Comparison of ENCODE assay signal across 26 cellular contexts in the genomic region with DNA sequence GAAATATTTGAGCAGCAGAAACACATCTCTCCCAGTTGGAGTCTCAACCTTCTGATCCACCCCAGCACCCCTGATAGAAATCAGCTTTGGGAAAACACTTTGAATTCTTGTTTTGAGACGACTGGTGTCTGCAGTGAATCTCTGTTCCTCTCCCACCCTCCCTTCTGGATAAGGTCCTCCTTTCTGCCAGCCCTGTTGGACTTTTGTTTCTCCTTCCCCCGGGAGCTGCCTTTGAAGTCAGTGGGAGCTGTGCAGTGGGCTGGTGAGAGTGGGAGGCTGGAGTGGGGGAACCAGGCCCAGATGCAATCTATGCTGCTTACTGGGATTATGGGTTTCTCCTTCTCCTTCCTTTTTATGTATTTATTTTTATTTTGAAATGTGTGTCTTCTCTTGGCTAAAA. TPM values are rescaled to one million over a fixed set of nuclear protein-coding genes. Genes with fewer than 3 reads are reported as not detected.
"Had no signal": no experiment of that assay in that cellular context is flagged by ENCODE, and none has a peak within 500 bp of the region (broad histone marks: within the 10 kb centered on the region; RNA-seq: fewer than 3 reads in every experiment).

No MANE protein-coding gene starts in this region.

- H3K4me1 ChIP-seq: Peyer's patch had no signal

- H3K27me3 ChIP-seq: Peyer's patch, SJCRH30 had no signal

- H3K4me2 ChIP-seq: KMS-11 had no signal

- DNase-seq: activated B cell treated with CpG ODN at 0.5 μM for 24 hours; activated CD4-positive, alpha-beta T cell treated with anti-CD3 and anti-CD28 coated beads for 1 hour; activated CD4-positive, alpha-beta T cell treated with anti-CD3 and anti-CD28 coated beads, Interleukin-2, amount 10 ng/mL, durations not matched to agents 24 days and 14 days; activated CD4-positive, alpha-beta T cell treated with anti-CD3 and anti-CD28 coated beads, Interleukin-2, amount 50 U/mL, for 48 hours; activated CD8-positive, alpha-beta memory T cell treated with anti-CD3 and anti-CD28 coated beads for 24 hours; activated effector memory CD4-positive, alpha-beta T cell treated with anti-CD3 and anti-CD28 coated beads, Interleukin-2, amount 50 U/mL, for 16 hours; activated naive CD4-positive, alpha-beta T cell treated with anti-CD3 and anti-CD28 coated beads, Interleukin-2, amount 10 ng/mL, durations not matched to agents 7 days and 5 days; activated naive CD8-positive, alpha-beta T cell treated with anti-CD3 and anti-CD28 coated beads for 36 hours; activated T-cell treated with anti-CD3 and anti-CD28 coated beads, Interleukin-2, amount 50 U/mL, for 4 hours; anterior cingulate cortex; NCI-H1092; NCI-H1417; NCI-H1694; NCI-H2029; NCI-H2107; NCI-H510A treated with DMSO at 0.1 percent for 48 hours; NCI-H69; NK-92 treated with Interleukin-12 subunit alpha and Interleukin-12 subunit beta, amount 100 ng/mL, for 24 hours; OCI-M1; Peyer's patch; Right ventricle myocardium superior; SJCRH30; T-helper 17 cell; T-helper 9 cell had no signal

- H3K27ac ChIP-seq: KMS-11, Peyer's patch, RWPE1, SJCRH30 had no signal

- H3K9me3 ChIP-seq: Peyer's patch, SJCRH30 had no signal

- ATAC-seq: activated T-cell treated with anti-CD3 and anti-CD28 coated beads, Interleukin-2, amount 50 U/mL, for 4 hours; T-helper 17 cell had no signal

- H3K4me3 ChIP-seq: Peyer's patch, SJCRH30 had no signal

- H3K9ac ChIP-seq: KMS-11 had no signal

- H3K36me3 ChIP-seq: Peyer's patch had no signal

RNA-seq across cellular contexts. Expression of gene FLRT2, which starts 49.0 kb away (rescaled TPM):
- total RNA-seq: activated B cell treated with CpG ODN at 0.5 μM for 24 hours; activated CD4-positive, alpha-beta T cell treated with anti-CD3 and anti-CD28 coated beads, Interleukin-2, amount 10 ng/mL, durations not matched to agents 24 days and 14 days; activated naive CD8-positive, alpha-beta T cell treated with anti-CD3 and anti-CD28 coated beads for 36 hours; T-helper 17 cell had no signal
